11 cellular contexts compared by ENCODE assay signal in genomic region chr6:1552296-1552761, GRCh38. TPM values are rescaled to one million over a fixed set of nuclear protein-coding genes. Genes with fewer than 3 reads are reported as not detected.
DNase-seq lines count a peak whose midpoint lies in the region; ATAC-seq and TF ChIP-seq lines count a peak whose summit lies in the region.
"Had no signal": no experiment of that assay in that cellular context is flagged by ENCODE, and none has a peak within 500 bp of the region (broad histone marks: within the 10 kb centered on the region; RNA-seq: fewer than 3 reads in every experiment).

No MANE protein-coding gene starts in this region.

- no peak overlapping the region for H2AFZ ChIP-seq in MM.1S (ENCODE audit: low read length)

- peak; percentile 47 for TF ChIP-seq CTCF in MM.1S (IDR thresholded peaks at IDR 0.05; ENCODE audit: low read length)
- TF ChIP-seq CTCF in endodermal cell (conservative IDR thresholded peaks at IDR 0.05): peak; percentile 60
- TF ChIP-seq CTCF in gastrocnemius medialis (IDR thresholded peaks at IDR 0.05 in 4 of 5, conservative IDR thresholded peaks at IDR 0.05 in 1 of 5): peak; percentile 36 to 59 (median 44)

- no peaks in the 10 kb centered on the region for H3K79me2 ChIP-seq in MM.1S (ENCODE audit: low read length)

- H3K27me3 ChIP-seq in MM.1S (replicated peaks; ENCODE audit: insufficient read depth, low read length): no peaks in the 10 kb centered on the region
- H3K27me3 ChIP-seq in endodermal cell (ENCODE audit: control insufficient read depth, insufficient read depth, low read length, poor library complexity, severe bottlenecking): peaks cover 10% of the 10 kb centered on the region
- no peaks in the 10 kb centered on the region for H3K27me3 ChIP-seq in gastrocnemius medialis
- H3K27me3 ChIP-seq: BLaER1, SJSA1 had no signal

- TF ChIP-seq POLR2A in gastrocnemius medialis (IDR thresholded peaks at IDR 0.05): peak in 1 of 2 donors; percentile 38

- no peak overlapping the region for H3K4me3 Mint-ChIP-seq in endodermal cell
- no peak overlapping the region for H3K4me3 Mint-ChIP-seq in activated T-cell treated with anti-CD3 and anti-CD28 coated beads, Interleukin-2, amount 50 U/mL, for 24 hours

- no peak overlapping the region for H3K4me2 ChIP-seq in MM.1S (ENCODE audit: low read depth, low read length)

- in situ Hi-C loops in gastrocnemius medialis (cut with MboI; ENCODE audit: low sequenced_read_pairs in 4 of 4): no loop called here

- DNase-seq in NOMO-1 treated with DMSO at 0.1 percent for 48 hours (lab: John Stamatoyannopoulos, UW; ENCODE audit: unreplicated experiment) (peak; percentile 10), NOMO-1 (lab: John Stamatoyannopoulos, UW; ENCODE audit: unreplicated experiment in 2 of 2) (no peak), MM.1S (peak; percentile 27), endodermal cell (no peak), gastrocnemius medialis (peak; percentile 58 to 67), Right ventricle myocardium inferior (ENCODE audit: missing footprints) (no peak)
- no peak for DNase-seq in activated T-cell treated with anti-CD3 and anti-CD28 coated beads, Interleukin-2, amount 50 U/mL, for 24 hours
- DNase-seq: adrenal gland had no signal

- H3K36me3 ChIP-seq in MM.1S (replicated peaks; ENCODE audit: insufficient read depth, low read length) (no peaks in the 10 kb centered on the region), endodermal cell (ENCODE audit: control insufficient read depth, insufficient read depth, low read length) (no peaks in the 10 kb centered on the region), gastrocnemius medialis (no peaks in the 10 kb centered on the region)
- H3K36me3 ChIP-seq: adrenal gland, SJSA1 had no signal

- H3K9ac ChIP-seq in MM.1S (ENCODE audit: low read length): no peak overlapping the region
- H3K9ac ChIP-seq in endodermal cell (ENCODE audit: extremely low read depth, low read length, poor library complexity, severe bottlenecking): no peak overlapping the region
- H3K9ac ChIP-seq: BLaER1 had no signal

- no peaks in the 10 kb centered on the region for H3K36me3 Mint-ChIP-seq in endodermal cell (ENCODE audit: low read depth)
- no peaks in the 10 kb centered on the region for H3K36me3 Mint-ChIP-seq in activated T-cell treated with anti-CD3 and anti-CD28 coated beads, Interleukin-2, amount 50 U/mL, for 24 hours (ENCODE audit: low read depth)

- H3K27me3 Mint-ChIP-seq in endodermal cell (ENCODE audit: insufficient read depth): peaks cover 12% of the 10 kb centered on the region
- H3K27me3 Mint-ChIP-seq in activated T-cell treated with anti-CD3 and anti-CD28 coated beads, Interleukin-2, amount 50 U/mL, for 24 hours: peaks cover 31% of the 10 kb centered on the region

- no peak overlapping the region for H3K27ac Mint-ChIP-seq in endodermal cell
- H3K27ac Mint-ChIP-seq in activated T-cell treated with anti-CD3 and anti-CD28 coated beads, Interleukin-2, amount 50 U/mL, for 24 hours: no peak overlapping the region

- no peaks in the 10 kb centered on the region for H3K9me2 ChIP-seq in MM.1S (replicated peaks; ENCODE audit: insufficient read depth, low read length)

- H3K4me3 ChIP-seq in MM.1S (ENCODE audit: low read length) (no peak overlapping the region), endodermal cell (ENCODE audit: low read length) (no peak overlapping the region), gastrocnemius medialis (no peak overlapping the region)
- H3K4me3 ChIP-seq: adrenal gland, BLaER1, SJSA1 had no signal

- ATAC-seq in gastrocnemius medialis (peak; percentile 94 to 95), GM21423 (IDR thresholded peaks at IDR 0.05; ENCODE audit: unreplicated experiment) (no peak), Right ventricle myocardium inferior (no peak)

- WGBS in endodermal cell (ENCODE audit: insufficient coverage in 1 of 2, insufficient read length in 1 of 2), 2 experiments: 75% methylated on average over 4 of the region's 4 CpGs; no CpG with 5 or more reads in 1 of the 2 experiments

- H3K4me1 Mint-ChIP-seq in endodermal cell: peaks cover 9% of the 10 kb centered on the region
- H3K4me1 Mint-ChIP-seq in activated T-cell treated with anti-CD3 and anti-CD28 coated beads, Interleukin-2, amount 50 U/mL, for 24 hours (ENCODE audit: low read depth): peaks cover 10% of the 10 kb centered on the region

- intact Hi-C loops in gastrocnemius medialis (cut with DNase I; ENCODE audit: low total_unique reads) (no loop called here), Right ventricle myocardium inferior (cut with DNase I) (no loop called here)

- H4K20me1 ChIP-seq in MM.1S (ENCODE audit: insufficient read depth, low read length): no peaks in the 10 kb centered on the region
- H4K20me1 ChIP-seq: BLaER1 had no signal

- H3K9me3 Mint-ChIP-seq in endodermal cell: peaks cover 7% of the 10 kb centered on the region
- H3K9me3 Mint-ChIP-seq in activated T-cell treated with anti-CD3 and anti-CD28 coated beads, Interleukin-2, amount 50 U/mL, for 24 hours: no peaks in the 10 kb centered on the region

- H3F3A ChIP-seq in MM.1S (ENCODE audit: insufficient read depth, low read length): no peaks in the 10 kb centered on the region

- H3K9me3 ChIP-seq in MM.1S (replicated peaks; ENCODE audit: insufficient read depth, low read length) (no peaks in the 10 kb centered on the region), endodermal cell (ENCODE audit: control insufficient read depth, low read length) (no peaks in the 10 kb centered on the region), gastrocnemius medialis (no peaks in the 10 kb centered on the region)
- H3K9me3 ChIP-seq: adrenal gland, SJSA1 had no signal

- H3K27ac ChIP-seq in MM.1S (ENCODE audit: low read length) (no peak overlapping the region), endodermal cell (ENCODE audit: low read depth, low read length) (no peak overlapping the region), gastrocnemius medialis (peak overlapping the region; percentile 34 to 67 (median 56))
- H3K27ac ChIP-seq: adrenal gland, BLaER1, SJSA1 had no signal

- H3K4me1 ChIP-seq in MM.1S (ENCODE audit: low read length) (no peaks in the 10 kb centered on the region), endodermal cell (ENCODE audit: control insufficient read depth, insufficient read depth, low read length) (no peaks in the 10 kb centered on the region), gastrocnemius medialis (peaks cover 4 to 5% of the 10 kb centered on the region in 2 donors)
- H3K4me1 ChIP-seq: adrenal gland had no signal

RNA-seq across cellular contexts. Expression of gene FOXC1, which starts 57.4 kb away (rescaled TPM):
- total RNA-seq in endodermal cell (10 to 100 TPM in 1 of 2 donors, 1 to 10 TPM in 1; 7.1 to 10.1 TPM), gastrocnemius medialis (1 to 10 TPM in 3 of 4 donors, under 1 TPM in 1; 0.92 to 3.9 (median 2.0) TPM), Right ventricle myocardium inferior (2.7 TPM)
- polyA plus RNA-seq in endodermal cell (2013, experiment 1 of 2): 2.5 TPM
- polyA plus RNA-seq in endodermal cell (2013, experiment 2 of 2): 2.4 TPM

Comparison
In these comparisons a context has a peak if more than half of its experiments do, and no peak if none do; other contexts are left out.
1. DNase-seq: peak in NOMO-1 treated with DMSO at 0.1 percent for 48 hours (single experiment), MM.1S (single experiment) and gastrocnemius medialis (2 of 2); none in NOMO-1 (0 of 2), endodermal cell (single experiment), activated T-cell treated with anti-CD3 and anti-CD28 coated beads, Interleukin-2, amount 50 U/mL, for 24 hours (single experiment) and Right ventricle myocardium inferior (single experiment).
2. H3K27ac ChIP-seq: peak in gastrocnemius medialis (4 of 4); none in MM.1S (single experiment) and endodermal cell (single experiment).
3. ATAC-seq: peak in gastrocnemius medialis (2 of 2); none in GM21423 (single experiment) and Right ventricle myocardium inferior (single experiment).
4. Peak in every context shown above with its lines, with median percentiles within 50 percentile points of each other: CTCF ChIP-seq.